Comparison of ENCODE assay signal across 13 cellular contexts in genomic region chr3:14358426-14359211, GRCh38. TPM values are rescaled to one million over a fixed set of nuclear protein-coding genes. Genes with fewer than 3 reads are reported as not detected.
DNase-seq lines count a peak whose midpoint lies in the region; ATAC-seq, FAIRE-seq and TF ChIP-seq lines count a peak whose summit lies in the region.
"Had no signal": no experiment of that assay in that cellular context is flagged by ENCODE, and none has a peak within 500 bp of the region (broad histone marks: within the 10 kb centered on the region; RNA-seq: fewer than 3 reads in every experiment).

No MANE protein-coding gene starts in this region.

- no peak for TF ChIP-seq CTCF in breast epithelium (IDR thresholded peaks at IDR 0.05)
- TF ChIP-seq CTCF in MCF 10A (IDR thresholded peaks at IDR 0.05; ENCODE audit: unreplicated experiment) = no peak
- no peak for TF ChIP-seq CTCF in HepG2 (CRISPR knock-in tag; IDR thresholded peaks at IDR 0.05)

- peak overlapping the region in 1 of 3 donors; percentile 23 for H3K4me3 ChIP-seq in breast epithelium
- no peak overlapping the region; a peak in 1 of 6 replicates for H3K4me3 ChIP-seq in HepG2 (replicated peaks in 1 of 3; ENCODE audit: insufficient read depth in 1 of 3, low read depth in 2 of 3, low read length in 3 of 3)
- H3K4me3 ChIP-seq in aorta (ENCODE audit: low read length in 2 of 2) = no peak overlapping the region

- no TSS peak for BruUV-seq in MCF 10A (replicated peaks; lab: Mats Ljungman, UMichigan)
- BruUV-seq in HepG2 (replicated peaks; lab: Mats Ljungman, UMichigan) = no TSS peak

- no peak overlapping the region for H3K27ac Mint-ChIP-seq in MCF 10A (ENCODE audit: low read depth, unreplicated experiment)

- no peaks in the 10 kb centered on the region for H3K79me2 ChIP-seq in HepG2 (ENCODE audit: insufficient read depth, low read length)

- no peak for FAIRE-seq in HepG2 (lab: Jason Lieb, UNC)

- POLR2A ChIA-PET in MCF 10A (lab: Yijun Ruan, JAX) = no interaction called here
- POLR2A ChIA-PET in HepG2 (lab: Yijun Ruan, JAX) = no interaction called here

- no peak for TF ChIP-seq POLR2A in breast epithelium (IDR thresholded peaks at IDR 0.05)
- TF ChIP-seq POLR2A in HepG2 (IDR thresholded peaks at IDR 0.05; ENCODE audit: insufficient read depth in 1 of 2, low read depth in 2 of 2, low read length in 2 of 2) = no peak

- intact Hi-C loops in breast epithelium (cut with DNase I; ENCODE audit: low total_unique reads) = loop anchor here (10.0 kb wide), 1 partner anchor 1364 kb away; no protein-coding TSS in a partner anchor
- intact Hi-C loops in MCF 10A (cut with micrococcal nuclease) = no loop called here
- intact Hi-C loops in HepG2 (cut with micrococcal nuclease; ENCODE audit: unreplicated experiment) = no loop called here
- intact Hi-C loops in aorta (cut with DNase I) = no loop called here

- DNase-seq in breast epithelium (ENCODE audit: low spot score in 2 of 2) = peak; percentile 73 to 76
- DNase-seq in MCF 10A (ENCODE audit: unreplicated experiment) = no peak
- DNase-seq in cerebellar cortex (ENCODE audit: low spot score) = peak; percentile 59
- no peak for DNase-seq in HepG2 (ENCODE audit: low spot score)
- peak in 1 of 2 donors; percentile 58 for DNase-seq in aorta
- DNase-seq in HK-2 (ENCODE audit: unreplicated experiment) = no peak
- DNase-seq in stimulated activated naive CD4-positive, alpha-beta T cell treated with Interleukin-2 at 50 U/mL for 16 hours (lab: John Stamatoyannopoulos, UW) = no peak
- DNase-seq: activated T-cell treated with anti-CD3 and anti-CD28 coated beads, Interleukin-2, amount 50 U/mL, for 48 hours; AML-193; Karpas-422; SIG-M5 had no signal

- H3K27me3 Mint-ChIP-seq in MCF 10A (ENCODE audit: insufficient read depth, unreplicated experiment) = peaks cover 40% of the 10 kb centered on the region

- H3K9ac ChIP-seq in HepG2 (ENCODE audit: insufficient read depth, low read depth, low read length) = no peak overlapping the region

- no peak overlapping the region for H2AFZ ChIP-seq in HepG2 (ENCODE audit: low read length)

- H3K36me3 ChIP-seq in breast epithelium (no peaks in the 10 kb centered on the region), HepG2 (replicated peaks in 1 of 2; ENCODE audit: control insufficient read depth in 1 of 2, insufficient read depth in 2 of 2, low read length in 2 of 2) (no peaks in the 10 kb centered on the region), aorta (ENCODE audit: control insufficient read depth in 1 of 2, insufficient read depth in 2 of 2, low read length in 1 of 2) (no peaks in the 10 kb centered on the region)

- H3K4me1 ChIP-seq in breast epithelium = no peaks in the 10 kb centered on the region
- peaks cover 19% of the 10 kb centered on the region for H3K4me1 ChIP-seq in HepG2 (ENCODE audit: insufficient read depth, low read length)
- H3K4me1 ChIP-seq in aorta (ENCODE audit: control insufficient read depth in 1 of 2, insufficient read depth in 2 of 2, low read length in 2 of 2) = no peaks in the 10 kb centered on the region

- no peaks in the 10 kb centered on the region for H3K36me3 Mint-ChIP-seq in MCF 10A (ENCODE audit: insufficient read depth, unreplicated experiment)

- H3K27me3 ChIP-seq in breast epithelium (no peaks in the 10 kb centered on the region), HepG2 (ENCODE audit: control insufficient read depth in 1 of 2, insufficient read depth in 2 of 2, low read length in 2 of 2) (peaks cover 6 to 46% of the 10 kb centered on the region in 2 experiments; a peak in 4 of 5 replicates), aorta (ENCODE audit: control insufficient read depth in 1 of 2, insufficient read depth in 2 of 2, low read length in 1 of 2) (no peaks in the 10 kb centered on the region)

- H3K4me1 Mint-ChIP-seq in MCF 10A (ENCODE audit: insufficient read depth, unreplicated experiment) = no peaks in the 10 kb centered on the region
- H3K4me1 Mint-ChIP-seq: neural crest cell had no signal

- H4K20me1 ChIP-seq in HepG2 (ENCODE audit: insufficient read depth, low read length) = no peaks in the 10 kb centered on the region

- H3K4me3 Mint-ChIP-seq in MCF 10A (ENCODE audit: unreplicated experiment) = no peak overlapping the region
- H3K4me3 Mint-ChIP-seq: neural crest cell had no signal

- WGBS in HepG2 (ENCODE audit: low lambda C conversion rate) = 23% methylated on average over 26 of the region's 26 CpGs
- WGBS in aorta, 2 donors = 50 to 55% methylated on average over 26 of the region's 26 CpGs

- peak; percentile 45 for ATAC-seq in HepG2
- ATAC-seq in aorta (ENCODE audit: low FRiP score) = peak; percentile 77
- ATAC-seq in GM21723 (IDR thresholded peaks at IDR 0.05; ENCODE audit: unreplicated experiment) = no peak

- H3K4me2 ChIP-seq in HepG2 (ENCODE audit: low read depth, low read length) = peak overlapping the region; percentile 27

- CTCF ChIA-PET in MCF 10A (lab: Yijun Ruan, JAX) (interaction anchor here (1.0 to 1.6 kb wide), 2 partner anchors 151 to 155 kb away, joined by 3 to 4 read pairs; no protein-coding TSS in a partner anchor), HepG2 (lab: Yijun Ruan, JAX; ENCODE audit: low intra/inter-chr PET ratio, low total read pairs) (no interaction called here)

- no peak for TF ChIP-seq EP300 in HepG2 (IDR thresholded peaks at IDR 0.05; ENCODE audit: low read depth in 2 of 2, low read length in 2 of 2)
- no peak for TF ChIP-seq EP300 in HepG2 (CRISPR knock-in tag; IDR thresholded peaks at IDR 0.05; ENCODE audit: borderline replicate concordance)

- TF ChIP-seq RAD21 in HepG2 (CRISPR knock-in tag; IDR thresholded peaks at IDR 0.05) = no peak

- in situ Hi-C loops in HepG2 (cut with HindIII; ENCODE audit: extremely low pct_ligation_motif_present, low pct_unique_long_range_greater_than_20kb) = no loop called here

- H3K9me3 ChIP-seq in breast epithelium (no peaks in the 10 kb centered on the region), HepG2 (ENCODE audit: low read length) (no peaks in the 10 kb centered on the region), aorta (ENCODE audit: control insufficient read depth, low read length) (no peaks in the 10 kb centered on the region)

- peak overlapping the region; percentile 40 to 59 for H3K27ac ChIP-seq in breast epithelium
- H3K27ac ChIP-seq in HepG2 (ENCODE audit: extremely low read length, insufficient read depth, low read length) = no peak overlapping the region
- H3K27ac ChIP-seq in aorta (ENCODE audit: low read depth in 1 of 2, low read length in 2 of 2) = no peak overlapping the region

- no peaks in the 10 kb centered on the region for H3K9me3 Mint-ChIP-seq in MCF 10A (ENCODE audit: unreplicated experiment)
- H3K9me3 Mint-ChIP-seq: neural crest cell had no signal

TF ChIP-seq in HepG2, 621 proteins besides CTCF, POLR2A, EP300 and RAD21:
- TF ChIP-seq ZNF501 (CRISPR knock-in tag; IDR thresholded peaks at IDR 0.05) = 0 out of 2 replicates have a peak, but pooled peaks have one; percentile 25
- no peak for TF ChIP-seq MIER2 (CRISPR knock-in tag; IDR thresholded peaks at IDR 0.05)
- no peak for TF ChIP-seq HOXA3 (CRISPR knock-in tag; IDR thresholded peaks at IDR 0.05)

RNA-seq across cellular contexts. Expression of gene SLC6A6, which starts 43.8 kb away (rescaled TPM):
- total RNA-seq in breast epithelium = 10 to 100 TPM; 22.1 to 52.4 (median 27.5) TPM
- 4.6 and 7.6 TPM in 2 replicates for total RNA-seq in MCF 10A (2022)
- total RNA-seq in HepG2 (2016; rRNA removed; fragmentation: Illumina TruSeq; extraction: Trizol) = 10.7 and 20.7 TPM in 2 replicates
- 8.8 and 11.0 TPM in 2 replicates for total RNA-seq in HepG2 (2016; cell fraction: cytosol; rRNA removed; fragmentation: Illumina TruSeq; extraction: Trizol; ENCODE audit: low read depth)
- 8.8 and 20.3 TPM in 2 replicates for total RNA-seq in HepG2 (2016; cell fraction: insoluble cytoplasmic fraction; rRNA removed; fragmentation: Illumina TruSeq; extraction: Trizol)
- total RNA-seq in HepG2 (2016; cell fraction: membrane; rRNA removed; fragmentation: Illumina TruSeq; extraction: Trizol) = 5.1 and 5.2 TPM in 2 replicates
- total RNA-seq in HepG2 (2016; cell fraction: nucleus; rRNA removed; fragmentation: Illumina TruSeq; extraction: Trizol) = 25.9 and 32.4 TPM in 2 replicates
- polyA plus RNA-seq in HepG2 (2011; rRNA removed) = 14.1 and 15.4 TPM in 2 replicates
- 8.6 and 9.7 TPM in 2 replicates for polyA plus RNA-seq in HepG2 (2011; cell fraction: cytosol; rRNA removed)
- polyA plus RNA-seq in HepG2 (2011; cell fraction: nucleus; rRNA removed) = 33.2 and 41.8 TPM in 2 replicates
- polyA plus RNA-seq in HepG2 (2012) = 10.9 and 13.7 TPM in 2 replicates
- polyA plus RNA-seq in HepG2 (2016; cell fraction: cytosol; fragmentation: Illumina TruSeq; extraction: Trizol; ENCODE audit: low read depth) = 0.76 and 1.2 TPM in 2 replicates
- 5.9 and 6.8 TPM in 2 replicates for polyA plus RNA-seq in HepG2 (2016; cell fraction: insoluble cytoplasmic fraction; fragmentation: Illumina TruSeq; extraction: Trizol; ENCODE audit: low read depth)
- 1.5 and 1.7 TPM in 2 replicates for polyA plus RNA-seq in HepG2 (2016; cell fraction: membrane; fragmentation: Illumina TruSeq; extraction: Trizol; ENCODE audit: low read depth)
- 35.4 and 36.8 TPM in 2 replicates for polyA plus RNA-seq in HepG2 (2016; cell fraction: nucleus; fragmentation: Illumina TruSeq; extraction: Trizol; ENCODE audit: insufficient read depth, low read depth)
- 52.1 and 83.7 TPM in 2 replicates for polyA minus RNA-seq in HepG2 (2011; rRNA and poly(A)+ RNA removed; ENCODE audit: low replicate concordance)
- polyA minus RNA-seq in HepG2 (2011; cell fraction: cytosol; rRNA and poly(A)+ RNA removed) = 14.3 and 18.8 TPM in 2 replicates
- polyA minus RNA-seq in HepG2 (2011; cell fraction: nucleus; rRNA and poly(A)+ RNA removed) = 28.2 and 33.0 TPM in 2 replicates
- total RNA-seq in aorta = 10 to 100 TPM; 36.5 to 62.2 TPM
- 1 to 10 TPM; 5.3 to 6.1 TPM for polyA plus RNA-seq in aorta

Comparison
In these comparisons a context has a peak if more than half of its experiments do, and no peak if none do; other contexts are left out.
1. DNase-seq: peak in breast epithelium (2 of 2) and cerebellar cortex (single experiment); none in MCF 10A (single experiment), HepG2 (single experiment), HK-2 (single experiment) and stimulated activated naive CD4-positive, alpha-beta T cell treated with Interleukin-2 at 50 U/mL for 16 hours (single experiment).
2. H3K27ac ChIP-seq: peak in breast epithelium (2 of 2); none in HepG2 (single experiment) and aorta (0 of 2).